28 cellular contexts compared by ENCODE assay signal in the genomic region with DNA sequence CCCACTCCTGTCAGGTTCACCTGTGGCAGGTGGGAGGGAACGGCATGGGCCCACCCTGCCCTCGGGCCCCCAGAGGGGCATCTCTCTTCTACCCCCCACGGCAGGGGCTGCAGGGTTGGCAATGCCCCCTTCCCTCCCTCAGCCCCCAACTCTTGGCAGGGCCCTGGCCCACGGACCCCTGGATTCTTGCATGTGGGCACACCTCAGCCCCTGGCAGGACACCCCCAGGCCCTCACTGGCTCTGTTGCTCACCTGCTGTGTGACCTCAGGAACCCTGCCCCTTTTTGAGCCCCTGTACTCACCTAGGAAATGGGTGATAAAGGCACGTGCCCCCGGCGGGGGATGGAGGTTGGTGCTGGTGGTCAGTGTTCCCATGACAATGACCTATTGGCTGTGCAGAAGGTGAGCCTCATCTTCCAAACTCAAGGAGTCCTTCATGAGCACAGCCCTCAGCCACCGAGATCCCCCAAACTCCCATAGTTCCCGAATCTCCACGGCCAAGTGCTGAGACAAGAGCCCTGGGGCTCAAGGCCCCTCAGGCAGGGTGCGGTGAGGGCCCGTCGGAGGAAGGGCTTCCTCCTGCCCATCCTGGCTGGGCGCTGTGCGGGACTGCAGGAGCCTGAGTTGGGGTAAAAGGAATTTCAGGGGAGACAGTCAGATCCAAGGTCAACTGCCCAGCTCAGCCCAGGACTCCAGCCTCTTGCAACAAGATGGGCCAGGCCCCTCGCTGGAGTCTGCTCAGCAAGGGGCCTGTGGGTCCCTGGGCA.
"Had no signal": no experiment of that assay in that cellular context is flagged by ENCODE, and none has a peak within 500 bp of the region (broad histone marks: within the 10 kb centered on the region; RNA-seq: fewer than 3 reads in every experiment).

No MANE protein-coding gene starts in this region.

- H3K4me2 ChIP-seq: PC-9 had no signal

- H3K9me3 Mint-ChIP-seq: activated CD4-positive, alpha-beta T cell treated with anti-CD3 and anti-CD28 coated beads, Interleukin-2, amount 10 ng/mL, durations not matched to agents 7 days and 5 days; activated naive CD8-positive, alpha-beta T cell treated with anti-CD3 and anti-CD28 coated beads, Interleukin-2, amount 50 U/mL, for 24 hours; activated T-cell treated with anti-CD3 and anti-CD28 coated beads, Interleukin-2, amount 50 U/mL, for 24 hours; activated T-helper 2 cell treated with anti-CD3 and anti-CD28 coated beads, Interferon-gamma antibody, Interleukin-2, Interleukin-4, amounts not matched to agents 10 μg/mL and 5 μg/mL and 100 μg/mL, durations not matched to agents 14 hours and 24 hours and 36 hours; brain; T-helper 1 cell treated with Interleukin-12 subunit alpha and Interleukin-12 subunit beta and Interleukin-4 antibody, amounts not matched to agents 30 μg/mL and 1 μg/mL, for 36 hours; T-helper 2 cell treated with Interferon-gamma antibody and Interleukin-4, amounts not matched to agents 5 μg/mL and 100 μg/mL, for 36 hours had no signal

- ATAC-seq: activated CD4-positive, alpha-beta T cell treated with anti-CD3 and anti-CD28 coated beads for 36 hours; activated CD4-positive, CD25-positive, alpha-beta regulatory T cell treated with anti-CD3 and anti-CD28 coated beads, Interleukin-2, amount 50 U/mL, for 24 hours; activated CD8-positive, alpha-beta T cell treated with anti-CD3 and anti-CD28 coated beads, Interleukin-2, amount 10 ng/mL, durations not matched to agents 7 days and 5 days; activated naive CD8-positive, alpha-beta T cell treated with anti-CD3 and anti-CD28 coated beads, Interleukin-2, amount 50 U/mL, for 24 hours had no signal

- H2AFZ ChIP-seq: PC-9 had no signal

- H3K4me3 ChIP-seq: PC-9, SK-N-MC had no signal

- H3K4me3 Mint-ChIP-seq: activated CD4-positive, alpha-beta T cell treated with anti-CD3 and anti-CD28 coated beads for 36 hours; activated CD4-positive, alpha-beta T cell treated with anti-CD3 and anti-CD28 coated beads, Interleukin-2, amount 10 ng/mL, durations not matched to agents 7 days and 5 days; activated CD8-positive, alpha-beta T cell treated with anti-CD3 and anti-CD28 coated beads, Interleukin-2, amount 10 ng/mL, durations not matched to agents 7 days and 5 days; activated naive CD8-positive, alpha-beta T cell; activated naive CD8-positive, alpha-beta T cell treated with anti-CD3 and anti-CD28 coated beads, Interleukin-2, amount 50 U/mL, for 24 hours; activated T-cell treated with anti-CD3 and anti-CD28 coated beads, Interleukin-2, amount 50 U/mL, for 24 hours; brain; T-helper 1 cell treated with Interleukin-12 subunit alpha and Interleukin-12 subunit beta and Interleukin-4 antibody, amounts not matched to agents 30 μg/mL and 1 μg/mL, for 36 hours; T-helper 2 cell treated with Interferon-gamma antibody and Interleukin-4, amounts not matched to agents 5 μg/mL and 100 μg/mL, for 36 hours had no signal

- H3K36me3 Mint-ChIP-seq: activated naive CD8-positive, alpha-beta T cell; brain had no signal

- H3K27me3 Mint-ChIP-seq: activated CD4-positive, alpha-beta T cell treated with anti-CD3 and anti-CD28 coated beads, Interleukin-2, amount 10 ng/mL, durations not matched to agents 7 days and 5 days; activated naive CD8-positive, alpha-beta T cell had no signal

- H3K27ac Mint-ChIP-seq: activated CD4-positive, alpha-beta T cell treated with anti-CD3 and anti-CD28 coated beads for 36 hours; activated CD4-positive, alpha-beta T cell treated with anti-CD3 and anti-CD28 coated beads, Interleukin-2, amount 10 ng/mL, durations not matched to agents 7 days and 5 days; activated naive CD8-positive, alpha-beta T cell; activated naive CD8-positive, alpha-beta T cell treated with anti-CD3 and anti-CD28 coated beads, Interleukin-2, amount 50 U/mL, for 24 hours; activated T-cell treated with anti-CD3 and anti-CD28 coated beads, Interleukin-2, amount 50 U/mL, for 24 hours; activated T-helper 2 cell treated with anti-CD3 and anti-CD28 coated beads, Interferon-gamma antibody, Interleukin-2, Interleukin-4, amounts not matched to agents 10 μg/mL and 5 μg/mL and 100 μg/mL, durations not matched to agents 14 hours and 24 hours and 36 hours; T-helper 1 cell treated with Interleukin-12 subunit alpha and Interleukin-12 subunit beta and Interleukin-4 antibody, amounts not matched to agents 30 μg/mL and 1 μg/mL, for 36 hours; T-helper 2 cell treated with Interferon-gamma antibody and Interleukin-4, amounts not matched to agents 5 μg/mL and 100 μg/mL, for 36 hours had no signal

- DNase-seq: activated CD4-positive, alpha-beta T cell treated with anti-CD3 and anti-CD28 coated beads for 36 hours; activated CD4-positive, alpha-beta T cell treated with anti-CD3 and anti-CD28 coated beads, Interleukin-2, amount 10 ng/mL, durations not matched to agents 7 days and 5 days; activated CD4-positive, alpha-beta T cell treated with anti-CD3 and anti-CD28 coated beads, Interleukin-2, amount 50 U/mL, for 48 hours; activated CD8-positive, alpha-beta T cell treated with anti-CD3 and anti-CD28 coated beads, Interleukin-2, amount 10 ng/mL, durations not matched to agents 7 days and 5 days; activated gamma-delta T cell; activated naive CD4-positive, alpha-beta T cell treated with Interleukin-2 at 50 U/mL for 16 hours; activated naive CD8-positive, alpha-beta T cell treated with anti-CD3 and anti-CD28 coated beads, Interleukin-2, amount 50 U/mL, for 24 hours; activated T-cell treated with anti-CD3 and anti-CD28 coated beads, Interleukin-2, amount 50 U/mL, for 24 hours; anterior cingulate cortex; central memory CD4-positive, alpha-beta T cell; KG1; MM.1S; NCI-H1105; NCI-H1436; NCI-H1694; NCI-H1930; NCI-H2081 treated with DMSO at 0.1 percent for 48 hours; NCI-H345; NCI-H524 treated with DMSO at 0.1 percent for 48 hours; PC-9; Right ventricle myocardium superior had no signal

- H3K4me1 Mint-ChIP-seq: activated CD4-positive, alpha-beta T cell treated with anti-CD3 and anti-CD28 coated beads for 36 hours; activated CD4-positive, alpha-beta T cell treated with anti-CD3 and anti-CD28 coated beads, Interleukin-2, amount 10 ng/mL, durations not matched to agents 7 days and 5 days; activated naive CD8-positive, alpha-beta T cell treated with anti-CD3 and anti-CD28 coated beads, Interleukin-2, amount 50 U/mL, for 24 hours had no signal

- H3K27ac ChIP-seq: PC-9, SK-N-MC had no signal
